In the genomic region with DNA sequence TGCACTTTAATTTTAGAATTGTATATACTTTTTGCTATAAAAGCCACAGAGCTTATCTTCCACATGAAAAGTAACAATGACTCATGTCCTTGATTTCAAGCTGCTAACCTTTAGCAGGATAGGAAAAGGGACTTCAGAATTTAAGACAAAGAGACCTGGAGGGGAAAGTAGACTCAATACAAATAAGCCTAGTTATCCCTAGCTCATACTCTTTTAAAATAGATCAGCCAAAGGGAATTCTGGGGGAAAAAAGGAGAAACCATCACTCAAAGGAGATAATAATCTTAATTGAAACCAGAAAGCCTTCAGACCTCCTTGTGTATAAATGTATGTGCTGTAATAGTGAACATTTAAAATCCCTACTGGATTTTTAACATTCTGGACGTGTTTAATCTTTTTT, we compare ENCODE assay signal across 25 cellular contexts.
"Had no signal": no experiment of that assay in that cellular context is flagged by ENCODE, and none has a peak within 500 bp of the region (broad histone marks: within the 10 kb centered on the region; RNA-seq: fewer than 3 reads in every experiment).

No MANE protein-coding gene starts in this region.

- H3K9me3 ChIP-seq: gastroesophageal sphincter, sigmoid colon, testis, upper lobe of left lung had no signal

- H3K27ac Mint-ChIP-seq: brain; endodermal cell; nephron; stimulated activated memory B cell treated with anti-CD40 and anti-IgM and Interleukin-4, amounts not matched to agents 10 μg/mL and 1 μg/mL and 100 μg/mL, for 72 hours; T-helper 1 cell treated with Interleukin-12 subunit alpha and Interleukin-12 subunit beta and Interleukin-4 antibody, amounts not matched to agents 30 μg/mL and 1 μg/mL, for 36 hours had no signal

- H3K27me3 Mint-ChIP-seq: brain; stimulated activated memory B cell treated with anti-CD40 and anti-IgM and Interleukin-4, amounts not matched to agents 10 μg/mL and 1 μg/mL and 100 μg/mL, for 72 hours had no signal

- H3K4me1 ChIP-seq: gastroesophageal sphincter, heart left ventricle, sigmoid colon, spleen, testis, upper lobe of left lung had no signal

- H3K4me1 Mint-ChIP-seq: brain; endodermal cell; nephron; stimulated activated memory B cell treated with anti-CD40 and anti-IgM and Interleukin-4, amounts not matched to agents 10 μg/mL and 1 μg/mL and 100 μg/mL, for 72 hours had no signal

- H3K36me3 ChIP-seq: gastroesophageal sphincter, heart left ventricle, sigmoid colon, spleen, upper lobe of left lung had no signal

- DNase-seq: activated CD4-positive, CD25-positive, alpha-beta regulatory T cell treated with anti-CD3 and anti-CD28 coated beads, Interleukin-2, amount 50 U/mL, for 72 hours; activated CD8-positive, alpha-beta memory T cell treated with anti-CD3 and anti-CD28 coated beads for 24 hours; activated CD8-positive, alpha-beta memory T cell treated with anti-CD3 and anti-CD28 coated beads, Interleukin-2, amount 50 U/mL, for 48 hours; activated effector memory CD4-positive, alpha-beta T cell treated with Interleukin-2 at 50 U/mL for 16 hours; activated naive CD4-positive, alpha-beta T cell treated with anti-CD3 and anti-CD28 coated beads, Interleukin-2, amount 50 U/mL, for 16 hours; activated T-cell treated with anti-CD3 and anti-CD28 coated beads, Interleukin-2, amount 50 U/mL, for 48 hours; caudate nucleus; dorsolateral prefrontal cortex; endodermal cell; heart left ventricle; kidney; midbrain; sigmoid colon; spleen; stimulated activated CD4-positive, alpha-beta T cell treated with anti-CD3 and anti-CD28 coated beads, Interleukin-4, amount 100 ng/mL, for 4 hours; testis; upper lobe of left lung had no signal

- H3K4me3 Mint-ChIP-seq: brain; endodermal cell; nephron; stimulated activated memory B cell treated with anti-CD40 and anti-IgM and Interleukin-4, amounts not matched to agents 10 μg/mL and 1 μg/mL and 100 μg/mL, for 72 hours; T-helper 1 cell treated with Interleukin-12 subunit alpha and Interleukin-12 subunit beta and Interleukin-4 antibody, amounts not matched to agents 30 μg/mL and 1 μg/mL, for 36 hours had no signal

- H3K27me3 ChIP-seq: gastroesophageal sphincter, heart left ventricle, sigmoid colon, spleen, testis, upper lobe of left lung had no signal

- H3K27ac ChIP-seq: dorsolateral prefrontal cortex, epithelial cell of prostate, gastroesophageal sphincter, heart left ventricle, sigmoid colon, spleen, testis, upper lobe of left lung had no signal

- H3K4me3 ChIP-seq: dorsolateral prefrontal cortex, gastroesophageal sphincter, heart left ventricle, lung, sigmoid colon, spleen, testis, upper lobe of left lung had no signal

- H3K9me3 Mint-ChIP-seq: stimulated activated memory B cell treated with anti-CD40 and anti-IgM and Interleukin-4, amounts not matched to agents 10 μg/mL and 1 μg/mL and 100 μg/mL, for 72 hours; T-helper 1 cell treated with Interleukin-12 subunit alpha and Interleukin-12 subunit beta and Interleukin-4 antibody, amounts not matched to agents 30 μg/mL and 1 μg/mL, for 36 hours had no signal

- H3K36me3 Mint-ChIP-seq: brain; stimulated activated memory B cell treated with anti-CD40 and anti-IgM and Interleukin-4, amounts not matched to agents 10 μg/mL and 1 μg/mL and 100 μg/mL, for 72 hours had no signal

- ATAC-seq: gastroesophageal sphincter; heart left ventricle; left lobe of liver; stimulated activated memory B cell treated with anti-CD40 and anti-IgM and Interleukin-4, amounts not matched to agents 10 μg/mL and 1 μg/mL and 100 μg/mL, for 72 hours had no signal
